Comparison of ENCODE assay signal across 10 cellular contexts in genomic region chr1:45394342-45394741, GRCh38.
DNase-seq lines count a peak whose midpoint lies in the region; ATAC-seq and TF ChIP-seq lines count a peak whose summit lies in the region.
"Had no signal": no experiment of that assay in that cellular context is flagged by ENCODE, and none has a peak within 500 bp of the region (broad histone marks: within the 10 kb centered on the region; RNA-seq: fewer than 3 reads in every experiment).

No MANE protein-coding gene starts in this region.

- peak overlapping the region; percentile 4 for H3K4me3 Mint-ChIP-seq in dendritic cell treated with granulocyte-macrophage colony-stimulating factor and Interleukin-4, amounts not matched to agents 40 ng/mL and 50 ng/mL, for 4 days

- TF ChIP-seq CTCF in GM10248 (IDR thresholded peaks at IDR 0.05; ENCODE audit: control extremely low read depth, extremely low read depth, low read depth, missing control alignments) = no peak

- CTCF ChIA-PET in GM10248 (lab: Yijun Ruan, JAX) = no interaction called here

- POLR2A ChIA-PET in GM10248 (lab: Yijun Ruan, JAX) = interaction anchor here (0.6 to 0.8 kb wide), 2 partner anchors 128 to 1825 kb away, joined by 4 read pairs; partner anchors contain the start of gene PRDX1

- intact Hi-C loops in dendritic cell treated with granulocyte-macrophage colony-stimulating factor and Interleukin-4, amounts not matched to agents 40 ng/mL and 50 ng/mL, for 4 days (cut with micrococcal nuclease) = no loop called here

- no peaks in the 10 kb centered on the region for H3K9me3 Mint-ChIP-seq in dendritic cell treated with granulocyte-macrophage colony-stimulating factor and Interleukin-4, amounts not matched to agents 40 ng/mL and 50 ng/mL, for 4 days

- peaks cover 12% of the 10 kb centered on the region for H3K4me1 Mint-ChIP-seq in dendritic cell treated with granulocyte-macrophage colony-stimulating factor and Interleukin-4, amounts not matched to agents 40 ng/mL and 50 ng/mL, for 4 days (ENCODE audit: low read depth)

- DNase-seq in GM10248 (ENCODE audit: extremely low spot score) (peak; percentile 50), T1000 (lab: John Stamatoyannopoulos, UW) (no peak), KG1 (lab: John Stamatoyannopoulos, UW) (no peak), HuH-7 (ENCODE audit: low spot score) (no peak)
- no peak for DNase-seq in activated CD4-positive, alpha-beta T cell treated with anti-CD3 and anti-CD28 coated beads for 48 hours
- DNase-seq: NCI-H1092 treated with DMSO at 0.1 percent for 48 hours, WERI-Rb-1 had no signal

- no peaks in the 10 kb centered on the region for H3K27me3 Mint-ChIP-seq in dendritic cell treated with granulocyte-macrophage colony-stimulating factor and Interleukin-4, amounts not matched to agents 40 ng/mL and 50 ng/mL, for 4 days

- peak overlapping the region; percentile 73 for H3K27ac Mint-ChIP-seq in dendritic cell treated with granulocyte-macrophage colony-stimulating factor and Interleukin-4, amounts not matched to agents 40 ng/mL and 50 ng/mL, for 4 days

- no peaks in the 10 kb centered on the region for H3K36me3 Mint-ChIP-seq in dendritic cell treated with granulocyte-macrophage colony-stimulating factor and Interleukin-4, amounts not matched to agents 40 ng/mL and 50 ng/mL, for 4 days (ENCODE audit: low read depth)

- ATAC-seq in GM19452 (IDR thresholded peaks at IDR 0.05; ENCODE audit: unreplicated experiment) = peak; percentile 52
- peak; percentile 70 for ATAC-seq in HG03135 (IDR thresholded peaks at IDR 0.05; ENCODE audit: unreplicated experiment)
